8 cellular contexts compared by ENCODE assay signal in the genomic region with DNA sequence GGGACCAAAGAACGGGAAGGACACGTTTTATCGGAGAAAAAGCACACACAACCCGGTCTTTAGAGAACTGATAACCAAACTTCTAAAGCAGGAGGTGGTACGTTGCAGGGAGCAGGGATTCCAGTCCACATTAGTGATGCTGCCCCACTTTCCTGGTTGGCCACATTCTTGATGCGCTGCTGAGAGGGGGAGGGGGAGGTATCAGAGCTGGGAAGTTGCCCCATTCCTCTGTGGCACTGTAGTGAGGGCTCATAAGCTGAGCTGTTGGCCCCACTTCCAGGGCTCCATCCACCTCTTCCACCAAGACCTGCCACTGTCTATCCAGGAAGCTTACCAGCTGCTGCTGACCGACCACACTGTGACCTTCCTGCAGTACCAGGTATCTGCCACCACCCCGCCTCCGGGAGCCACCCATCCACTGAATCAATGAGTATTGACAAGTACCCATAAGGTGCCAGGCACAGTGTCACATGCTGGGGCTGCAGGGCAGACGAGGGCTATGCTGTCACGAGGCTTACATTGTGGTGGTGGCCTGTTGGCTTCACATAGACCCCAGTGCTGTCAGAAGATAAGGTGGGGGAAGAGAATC. TPM values are rescaled to one million over a fixed set of nuclear protein-coding genes. Genes with fewer than 3 reads are reported as not detected.
DNase-seq lines count a peak whose midpoint lies in the region; ATAC-seq, FAIRE-seq and TF ChIP-seq lines count a peak whose summit lies in the region.

No MANE protein-coding gene starts in this region.

- H4K20me1 ChIP-seq in BLaER1 (peaks cover 54% of the 10 kb centered on the region), IMR-90 (ENCODE audit: insufficient read depth, low read length) (peaks cover 15% of the 10 kb centered on the region)

- H2BK15ac ChIP-seq in IMR-90 (ENCODE audit: low read depth, low read length), result no peak overlapping the region

- no TSS peak for BruUV-seq in IMR-90 (replicated peaks; lab: Mats Ljungman, UMichigan)

- CTCF ChIA-PET in IMR-90 (lab: Yijun Ruan, JAX), result interaction anchor here (0.9 to 1.1 kb wide), 2 partner anchors 115 to 231 kb away, joined by 3 read pairs; no protein-coding TSS in a partner anchor

- peaks cover 27 to 42% of the 10 kb centered on the region in 2 experiments for H3K79me1 ChIP-seq in IMR-90 (ENCODE audit: low read depth in 1 of 2, low read length in 2 of 2)

- H3K4me2 ChIP-seq in BLaER1 (peak overlapping the region; percentile 97), IMR-90 (ENCODE audit: low read depth, low read length) (peak overlapping the region; percentile 90)

- H2BK5ac ChIP-seq in IMR-90 (ENCODE audit: low read depth, low read length, poor library complexity, severe bottlenecking), result no peak overlapping the region

- no peak for TF ChIP-seq RAD21 in IMR-90 (IDR thresholded peaks at IDR 0.05; ENCODE audit: low read length)

- peak overlapping the region; percentile 71 for H3K27ac ChIP-seq in BLaER1
- no peak overlapping the region; the same call in 1 of the 2 replicates for H3K27ac ChIP-seq in IMR-90 (ENCODE audit: insufficient read depth, low read length)
- H3K27ac ChIP-seq in kidney (ENCODE audit: low read depth in 2 of 2, low read length in 2 of 2), result no peak overlapping the region
- H3K27ac ChIP-seq in stomach, result peak overlapping the region; percentile 71 to 94 (median 81)

- intact Hi-C loops in IMR-90 (cut with micrococcal nuclease) (loop anchor here (2.0 to 10.0 kb wide), 4 partner anchors 71 to 243 kb away; a partner anchor contains a TSS), kidney (cut with DNase I) (no loop called here), stomach (cut with DNase I; ENCODE audit: low total_unique reads) (no loop called here)

- no peaks in the 10 kb centered on the region for H3K27me3 Mint-ChIP-seq in activated naive CD4-positive, alpha-beta T cell treated with anti-CD3 and anti-CD28 coated beads, Interleukin-2, amount 50 U/mL, for 24 hours

- POLR2A ChIA-PET in IMR-90 (lab: Charles Lee; ENCODE audit: unreplicated experiment), result no interaction called here

- H3K4me1 ChIP-seq in BLaER1 (peaks cover 40% of the 10 kb centered on the region), IMR-90 (ENCODE audit: control insufficient read depth, insufficient read depth, low read length) (0 out of 2 replicates have a peak, but pooled peaks cover 4% of the 10 kb centered on the region), kidney (ENCODE audit: control insufficient read depth in 1 of 2, insufficient read depth in 1 of 2, low read depth in 1 of 2, low read length in 2 of 2) (peaks cover 16 to 19% of the 10 kb centered on the region in 2 donors), stomach (peaks cover 39 to 66% (median 50%) of the 10 kb centered on the region in 4 donors)

- peaks cover 8% of the 10 kb centered on the region; the same call in 1 of the 2 replicates for H3K9me1 ChIP-seq in IMR-90 (ENCODE audit: insufficient read depth, low read length)

- peak overlapping the region in 1 of 2 experiments; percentile 26; a peak in 1 of 4 replicates for H4K8ac ChIP-seq in IMR-90 (ENCODE audit: low read depth in 2 of 2, low read length in 2 of 2)

- H3K56ac ChIP-seq in IMR-90 (ENCODE audit: extremely low read depth, insufficient read depth, low read length), result no peak overlapping the region

- no peak overlapping the region for H2AK5ac ChIP-seq in IMR-90 (ENCODE audit: low read depth, low read length)

- peak overlapping the region; percentile 79 for H3K27ac Mint-ChIP-seq in activated naive CD4-positive, alpha-beta T cell treated with anti-CD3 and anti-CD28 coated beads, Interleukin-2, amount 50 U/mL, for 24 hours

- peak overlapping the region; percentile 4; the same call in 1 of the 2 replicates for H3K4ac ChIP-seq in IMR-90 (ENCODE audit: low read depth, low read length)

- H3K18ac ChIP-seq in IMR-90 (ENCODE audit: low read depth, low read length), result no peak overlapping the region

- no peak for TF ChIP-seq CTCF in IMR-90 (conservative IDR thresholded peaks at IDR 0.05; ENCODE audit: low read depth, low read length)
- no peak for TF ChIP-seq CTCF in kidney (IDR thresholded peaks at IDR 0.05; ENCODE audit: borderline replicate concordance, extremely low read depth, insufficient read depth)
- peak in 3 of 7 experiments; percentile 6 to 23 (median 12) for TF ChIP-seq CTCF in stomach (IDR thresholded peaks at IDR 0.05)

- no peak overlapping the region for H2BK20ac ChIP-seq in IMR-90 (ENCODE audit: low read depth, low read length)

- H2AK9ac ChIP-seq in IMR-90 (replicated peaks; ENCODE audit: low read depth, low read length, poor library complexity), result peak overlapping the region; percentile 80

- H3K4me1 Mint-ChIP-seq in activated naive CD4-positive, alpha-beta T cell treated with anti-CD3 and anti-CD28 coated beads, Interleukin-2, amount 50 U/mL, for 24 hours, result peaks cover 23% of the 10 kb centered on the region

- ATAC-seq in IMR-90 (ENCODE audit: low read depth), result no peak

- dilution Hi-C loops in IMR-90 (cut with HindIII; ENCODE audit: low sequenced_read_pairs, unreplicated experiment), result no loop called here

- H3K9me3 ChIP-seq in BLaER1 (no peaks in the 10 kb centered on the region), IMR-90 (ENCODE audit: control insufficient read depth, insufficient read depth, low read length) (no peaks in the 10 kb centered on the region), kidney (ENCODE audit: control insufficient read depth in 1 of 2, low read length in 2 of 2) (no peaks in the 10 kb centered on the region), stomach (no peaks in the 10 kb centered on the region)

- no peaks in the 10 kb centered on the region for H3K9me3 Mint-ChIP-seq in activated naive CD4-positive, alpha-beta T cell treated with anti-CD3 and anti-CD28 coated beads, Interleukin-2, amount 50 U/mL, for 24 hours

- H3K14ac ChIP-seq in IMR-90 (replicated peaks; ENCODE audit: low read depth, low read length), result 0 out of 2 replicates have a peak overlapping the region, but pooled peaks have one; percentile 14

- H2BK120ac ChIP-seq in IMR-90 (ENCODE audit: low read depth, low read length), result no peak overlapping the region

- H3K36me3 ChIP-seq in BLaER1, result peaks cover 50% of the 10 kb centered on the region
- peaks cover 7% of the 10 kb centered on the region; the same call in 1 of the 2 replicates for H3K36me3 ChIP-seq in IMR-90 (ENCODE audit: control insufficient read depth, insufficient read depth, low read length)
- H3K36me3 ChIP-seq in kidney (ENCODE audit: control insufficient read depth in 1 of 2, insufficient read depth in 2 of 2, low read length in 2 of 2), result peaks cover 4 to 12% of the 10 kb centered on the region in 2 donors
- peaks cover 12 to 36% (median 32%) of the 10 kb centered on the region in 4 donors for H3K36me3 ChIP-seq in stomach

- TF ChIP-seq POLR2A in IMR-90 (IDR thresholded peaks at IDR 0.05; ENCODE audit: low read depth, low read length), result no peak
- TF ChIP-seq POLR2A in stomach (IDR thresholded peaks at IDR 0.05), result no peak

- 4% methylated on average over 3 of the region's 11 CpGs; no CpG with 5 or more reads in 1 of the 2 experiments for WGBS in IMR-90 (ENCODE audit: extremely low coverage in 2 of 2, insufficient read length in 1 of 2), 2 experiments
- WGBS in stomach, 5 donors, result 12 to 21% (median 17%) methylated on average over 11 of the region's 11 CpGs

- in situ Hi-C loops in IMR-90 (cut with MboI; ENCODE audit: low sequenced_read_pairs), result no loop called here

- peak overlapping the region; percentile 75 for H3K4me3 Mint-ChIP-seq in activated naive CD4-positive, alpha-beta T cell treated with anti-CD3 and anti-CD28 coated beads, Interleukin-2, amount 50 U/mL, for 24 hours

- H3K9ac ChIP-seq in BLaER1 (peak overlapping the region; percentile 86), IMR-90 (ENCODE audit: low read depth, low read length) (peak overlapping the region; percentile 37), kidney (ENCODE audit: low read length in 2 of 2) (peak overlapping the region in 1 of 2 donors; percentile 80)

- H4K91ac ChIP-seq in IMR-90 (ENCODE audit: insufficient read depth, low read depth, low read length), result no peak overlapping the region

- TF ChIP-seq EP300 in stomach (IDR thresholded peaks at IDR 0.05), result no peak

- H2AFZ ChIP-seq in IMR-90 (replicated peaks; ENCODE audit: low read length, poor library complexity), result peak overlapping the region; percentile 99

- DNase-seq in IMR-90 (no peak), kidney (no peak), stomach (peak; percentile 42), foreskin melanocyte (no peak), NCI-H2227 (lab: John Stamatoyannopoulos, UW; ENCODE audit: unreplicated experiment) (no peak), amygdala (lab: John Stamatoyannopoulos, UW) (no peak)

- peak overlapping the region; percentile 76; the same call in 1 of the 2 replicates for H3K23ac ChIP-seq in IMR-90 (ENCODE audit: low read depth, low read length)

- H4K5ac ChIP-seq in IMR-90 (ENCODE audit: low read depth, low read length), result no peak overlapping the region

- no peaks in the 10 kb centered on the region for H3K27me3 ChIP-seq in BLaER1
- H3K27me3 ChIP-seq in IMR-90 (ENCODE audit: control insufficient read depth, insufficient read depth, low read length), result no peaks in the 10 kb centered on the region
- H3K27me3 ChIP-seq in stomach, result peaks cover 0 to 9% (median 0%) of the 10 kb centered on the region in 3 donors

- H3K4me3 ChIP-seq in BLaER1 (peak overlapping the region; percentile 97), IMR-90 (ENCODE audit: insufficient read depth, low read depth, low read length) (peak overlapping the region; percentile 82), kidney (ENCODE audit: low read length in 2 of 2) (peak overlapping the region; percentile 62 to 72), stomach (peak overlapping the region; percentile 75 to 98 (median 90))

- peaks cover 12% of the 10 kb centered on the region for H3K36me3 Mint-ChIP-seq in activated naive CD4-positive, alpha-beta T cell treated with anti-CD3 and anti-CD28 coated beads, Interleukin-2, amount 50 U/mL, for 24 hours

- no peak for FAIRE-seq in kidney (lab: Jason Lieb, UNC)

RNA-seq across cellular contexts. Expression of a gene that starts 1.0 kb away (rescaled TPM):
- 6.4 and 7.2 TPM in 2 replicates for total RNA-seq in IMR-90 (2012; rRNA removed)
- polyA plus RNA-seq in IMR-90 (2012; rRNA removed), result 14.9 and 16.2 TPM in 2 replicates
- 9.8 and 14.7 TPM in 2 replicates for polyA plus RNA-seq in IMR-90 (2012; cell fraction: cytosol; rRNA removed)
- 37.4 and 62.8 TPM in 2 replicates for polyA plus RNA-seq in IMR-90 (2012; cell fraction: nucleus; rRNA removed; ENCODE audit: low replicate concordance)
- 25.8 TPM for total RNA-seq in kidney
- polyA plus RNA-seq in kidney (ENCODE audit: insufficient read depth, low read depth, low replicate concordance), result 33.8 TPM
- 100 to 1,000 TPM in 2 of 5 donors, 10 to 100 TPM in 3; 13.2 to 219 (median 48.1) TPM for total RNA-seq in stomach
- polyA plus RNA-seq in stomach, result 10 to 100 TPM; 20.8 to 49.7 (median 36.2) TPM

RNA-seq across cellular contexts. Expression of a gene that starts 2.0 kb away (rescaled TPM):
- total RNA-seq in IMR-90 (2012; rRNA removed), result 2.2 and 2.9 TPM in 2 replicates
- 6.9 and 7.5 TPM in 2 replicates for polyA plus RNA-seq in IMR-90 (2012; rRNA removed)
- 4.7 and 6.3 TPM in 2 replicates for polyA plus RNA-seq in IMR-90 (2012; cell fraction: cytosol; rRNA removed)
- polyA plus RNA-seq in IMR-90 (2012; cell fraction: nucleus; rRNA removed; ENCODE audit: low replicate concordance), result 17.2 and 50.6 TPM in 2 replicates
- total RNA-seq in kidney, result 98.6 TPM
- polyA plus RNA-seq in kidney (ENCODE audit: insufficient read depth, low read depth, low replicate concordance), result 25.0 TPM
- 10 to 100 TPM in 4 of 5 donors, 1 to 10 TPM in 1; 9.0 to 27.4 (median 15.6) TPM for total RNA-seq in stomach
- polyA plus RNA-seq in stomach, result 1 to 10 TPM; 5.4 to 9.3 (median 8.8) TPM

RNA-seq across cellular contexts. Expression of a gene that starts 8.1 kb away (rescaled TPM):
- total RNA-seq in IMR-90 (2012; rRNA removed), result 0.54 and 0.56 TPM in 2 replicates
- 0.53 and 0.72 TPM in 2 replicates for polyA plus RNA-seq in IMR-90 (2012; rRNA removed)
- 1.2 and 1.6 TPM in 2 replicates for polyA plus RNA-seq in IMR-90 (2012; cell fraction: cytosol; rRNA removed)
- polyA plus RNA-seq in IMR-90 (2012; cell fraction: nucleus; rRNA removed; ENCODE audit: low replicate concordance), result 2.0 and 4.5 TPM in 2 replicates
- total RNA-seq in kidney, result 262 TPM
- 181 TPM for polyA plus RNA-seq in kidney (ENCODE audit: insufficient read depth, low read depth, low replicate concordance)
- 100 to 1,000 TPM in 4 of 5 donors, 10 to 100 TPM in 1; 72.3 to 565 (median 165) TPM for total RNA-seq in stomach
- 100 to 1,000 TPM; 144 to 199 (median 184) TPM for polyA plus RNA-seq in stomach

Comparison
In these comparisons a context has a peak if more than half of its experiments do, and no peak if none do; other contexts are left out.
1. H3K27ac ChIP-seq: peak in BLaER1 (single experiment) and stomach (5 of 5); none in IMR-90 (single experiment) and kidney (0 of 2).
2. RNA of a gene that starts 8.1 kb away (total RNA-seq): 262 TPM in kidney (single experiment) and 72.3 to 565 TPM in stomach; 0.54 to 0.56 TPM in IMR-90; every median in the first group is over 10 times any median in the second.
3. Peak in every context shown above with its lines, with median percentiles within 50 percentile points of each other: H3K4me3 ChIP-seq.